In the genomic region with DNA sequence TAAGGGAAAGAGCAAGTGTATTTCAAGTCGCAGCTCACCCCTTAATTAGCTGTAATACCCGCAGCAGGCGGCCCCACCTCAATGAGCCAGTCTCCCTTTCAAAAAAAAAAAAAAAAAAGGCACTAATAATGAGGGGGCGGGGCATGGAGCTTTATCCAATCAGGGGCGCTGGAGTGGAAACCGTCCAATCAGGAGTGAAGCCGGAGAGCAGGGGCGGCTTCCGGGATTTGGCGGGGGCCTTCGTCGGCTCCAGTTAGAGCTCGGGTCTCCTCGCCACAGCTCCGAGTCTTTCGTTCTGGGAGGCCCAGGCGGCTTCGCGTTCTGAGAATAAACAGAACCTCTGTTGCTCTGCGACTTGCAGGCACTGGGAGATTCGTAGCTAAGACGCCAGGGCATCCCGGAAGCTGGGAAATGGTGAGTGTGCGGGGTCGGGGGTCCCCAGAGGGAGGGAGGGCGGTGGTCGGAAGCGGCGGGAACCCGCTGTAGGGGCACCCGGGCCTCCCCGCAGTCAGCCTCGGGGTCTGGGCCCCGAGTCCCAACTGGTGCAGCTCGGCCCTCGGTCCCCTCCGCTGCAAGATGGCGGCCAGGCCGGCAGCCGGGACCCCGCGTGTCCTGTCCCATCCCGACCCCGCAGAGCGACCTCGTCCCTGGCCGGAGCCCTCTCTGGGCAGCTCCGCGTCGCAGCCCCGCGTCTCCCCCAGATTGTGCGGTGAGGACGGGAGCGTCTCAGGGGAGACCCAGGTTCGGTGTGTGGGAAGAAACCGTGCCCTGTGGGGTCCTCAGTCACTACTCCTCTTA, we compare ENCODE assay signal across 8 cellular contexts. TPM values are rescaled to one million over a fixed set of nuclear protein-coding genes. Genes with fewer than 3 reads are reported as not detected.
DNase-seq lines count a peak whose midpoint lies in the region; FAIRE-seq and TF ChIP-seq lines count a peak whose summit lies in the region.

A gene (plus strand): TSS at position 252 of the 798 bp plus-strand sequence. CDS start 160 bp downstream, at position 412.

- no peak for FAIRE-seq in H54 (lab: Jason Lieb, UNC)

- TF ChIP-seq CTCF in neutrophil (IDR thresholded peaks at IDR 0.05): peak; percentile 7

- DNase-seq in EL (peak; percentile 93), H54 (ENCODE audit: insufficient read length, low spot score) (peak; percentile 55), MG63 (peak; percentile 94), SJSA1 (ENCODE audit: low read depth in 1 of 2, low spot score in 2 of 2) (peak; percentile 87 to 94), foreskin melanocyte (peak; percentile 79), substantia nigra (lab: John Stamatoyannopoulos, UW) (peak; percentile 20 to 92 (median 79))
- peak; percentile 76 to 86 (median 82) for DNase-seq in activated naive CD4-positive, alpha-beta T cell (lab: John Stamatoyannopoulos, UW)

- TF ChIP-seq POLR2A in H54 (IDR thresholded peaks at IDR 0.05; ENCODE audit: low read depth, low read length): peak; percentile 78

- H3K27me3 ChIP-seq in MG63: no peaks in the 10 kb centered on the region
- H3K27me3 ChIP-seq in SJSA1 (replicated peaks): no peaks in the 10 kb centered on the region
- H3K27me3 ChIP-seq in neutrophil: no peaks in the 10 kb centered on the region

- H3K36me3 ChIP-seq in MG63 (peaks cover 41% of the 10 kb centered on the region), SJSA1 (peaks cover 33% of the 10 kb centered on the region), neutrophil (peaks cover 10% of the 10 kb centered on the region)

- H3K9me3 ChIP-seq in MG63: peaks cover under 1% of the 10 kb centered on the region; the same call in 1 of the 2 replicates
- H3K9me3 ChIP-seq in SJSA1 (replicated peaks): no peaks in the 10 kb centered on the region; the same call in 1 of the 2 replicates
- H3K9me3 ChIP-seq in neutrophil: no peaks in the 10 kb centered on the region

- peak within 1 kb of the TSS; percentile 93 for H3K4me3 ChIP-seq in MG63
- peak within 1 kb of the TSS; percentile 89 for H3K4me3 ChIP-seq in SJSA1
- peak within 1 kb of the TSS; percentile 96 to 99 for H3K4me3 ChIP-seq in neutrophil (ENCODE audit: low read depth in 1 of 2, low read length in 1 of 2)

- H3K4me1 ChIP-seq in SJSA1 (replicated peaks) (peaks cover 46% of the 10 kb centered on the region), neutrophil (ENCODE audit: control insufficient read depth in 1 of 2, insufficient read depth in 1 of 2, low read depth in 1 of 2, low read length in 1 of 2) (peaks cover 82 to 88% of the 10 kb centered on the region in 2 experiments)

- H3K27ac ChIP-seq in SJSA1: peak within 1 kb of the TSS; percentile 91
- peak within 1 kb of the TSS; percentile 99 for H3K27ac ChIP-seq in neutrophil
- H3K27ac ChIP-seq in substantia nigra (ENCODE audit: low read depth, low read length, poor library complexity, severe bottlenecking): peak within 1 kb of the TSS; percentile 65

RNA-seq across cellular contexts. Expression of the gene that starts here (rescaled TPM):
- total RNA-seq in MG63 (2014; rRNA removed; shearing (Covaris generic); ENCODE audit: low replicate concordance): 4.9 and 5.4 TPM in 2 replicates
- total RNA-seq in SJSA1 (2014; rRNA removed; shearing (Covaris generic)): 18.1 and 21.8 TPM in 2 replicates

Comparison
In these comparisons a context has a peak if more than half of its experiments do, and no peak if none do; other contexts are left out.
1. Peak in every context shown above with its lines: DNase-seq, H3K4me3 ChIP-seq and H3K27ac ChIP-seq.